In the genomic region with DNA sequence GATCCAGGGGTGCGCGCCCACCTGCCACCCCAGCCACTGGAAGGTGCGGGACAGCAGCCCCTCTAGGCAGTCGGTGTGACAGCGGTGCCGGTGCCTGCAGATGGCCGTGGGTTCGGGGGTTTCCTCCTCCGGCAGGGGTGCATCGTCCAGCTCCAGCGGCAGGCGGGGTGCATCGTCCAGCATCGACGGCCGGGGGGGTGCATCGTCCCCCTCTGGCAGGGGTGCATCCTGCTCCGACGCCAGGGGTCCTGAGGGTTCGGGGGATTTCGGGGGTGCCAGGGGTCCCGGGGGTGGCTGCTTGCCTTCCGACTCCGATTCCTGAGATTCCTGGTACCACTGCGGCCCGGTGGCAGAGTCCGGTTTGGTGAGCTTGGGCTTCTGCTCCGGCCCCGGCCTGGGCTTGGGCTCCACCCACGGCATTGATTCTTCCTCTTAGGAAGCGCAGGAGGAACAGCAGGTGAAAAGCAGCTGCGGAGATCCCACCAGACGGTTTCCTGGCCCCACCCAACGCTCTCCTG, we compare ENCODE assay signal across 1 cellular context.
TF ChIP-seq lines count a peak whose summit lies in the region.

No MANE protein-coding gene starts in this region.

TF ChIP-seq in GM23338, 12 proteins besides CTCF, POLR2A, EP300 and RAD21:
- TF ChIP-seq ZNF331 (CRISPR knock-in tag; IDR thresholded peaks at IDR 0.05; ENCODE audit: low read depth) (no peak), POLR2AphosphoS5 (IDR thresholded peaks at IDR 0.05; ENCODE audit: low read depth) (no peak), EZH2 (IDR thresholded peaks at IDR 0.05; ENCODE audit: low read depth, unreplicated experiment) (no peak), STAT1 (IDR thresholded peaks at IDR 0.05; ENCODE audit: unreplicated experiment) (no peak), CREB1 (CRISPR knock-in tag; IDR thresholded peaks at IDR 0.05; ENCODE audit: low read depth) (no peak), NANOG (IDR thresholded peaks at IDR 0.05; ENCODE audit: borderline replicate concordance) (no peak), ZNF114 (CRISPR knock-in tag; IDR thresholded peaks at IDR 0.05) (no peak), EZH2phosphoT487 (IDR thresholded peaks at IDR 0.05; ENCODE audit: unreplicated experiment) (no peak), JUNB (IDR thresholded peaks at IDR 0.05; ENCODE audit: unreplicated experiment) (no peak)
- TF ChIP-seq, protein P1, sequence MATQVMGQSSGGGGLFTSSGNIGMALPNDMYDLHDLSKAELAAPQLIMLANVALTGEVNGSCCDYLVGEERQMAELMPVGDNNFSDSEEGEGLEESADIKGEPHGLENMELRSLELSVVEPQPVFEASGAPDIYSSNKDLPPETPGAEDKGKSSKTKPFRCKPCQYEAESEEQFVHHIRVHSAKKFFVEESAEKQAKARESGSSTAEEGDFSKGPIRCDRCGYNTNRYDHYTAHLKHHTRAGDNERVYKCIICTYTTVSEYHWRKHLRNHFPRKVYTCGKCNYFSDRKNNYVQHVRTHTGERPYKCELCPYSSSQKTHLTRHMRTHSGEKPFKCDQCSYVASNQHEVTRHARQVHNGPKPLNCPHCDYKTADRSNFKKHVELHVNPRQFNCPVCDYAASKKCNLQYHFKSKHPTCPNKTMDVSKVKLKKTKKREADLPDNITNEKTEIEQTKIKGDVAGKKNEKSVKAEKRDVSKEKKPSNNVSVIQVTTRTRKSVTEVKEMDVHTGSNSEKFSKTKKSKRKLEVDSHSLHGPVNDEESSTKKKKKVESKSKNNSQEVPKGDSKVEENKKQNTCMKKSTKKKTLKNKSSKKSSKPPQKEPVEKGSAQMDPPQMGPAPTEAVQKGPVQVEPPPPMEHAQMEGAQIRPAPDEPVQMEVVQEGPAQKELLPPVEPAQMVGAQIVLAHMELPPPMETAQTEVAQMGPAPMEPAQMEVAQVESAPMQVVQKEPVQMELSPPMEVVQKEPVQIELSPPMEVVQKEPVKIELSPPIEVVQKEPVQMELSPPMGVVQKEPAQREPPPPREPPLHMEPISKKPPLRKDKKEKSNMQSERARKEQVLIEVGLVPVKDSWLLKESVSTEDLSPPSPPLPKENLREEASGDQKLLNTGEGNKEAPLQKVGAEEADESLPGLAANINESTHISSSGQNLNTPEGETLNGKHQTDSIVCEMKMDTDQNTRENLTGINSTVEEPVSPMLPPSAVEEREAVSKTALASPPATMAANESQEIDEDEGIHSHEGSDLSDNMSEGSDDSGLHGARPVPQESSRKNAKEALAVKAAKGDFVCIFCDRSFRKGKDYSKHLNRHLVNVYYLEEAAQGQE (IDR thresholded peaks at IDR 0.05; ENCODE audit: unreplicated experiment), result no peak
- TF ChIP-seq, protein P2, sequence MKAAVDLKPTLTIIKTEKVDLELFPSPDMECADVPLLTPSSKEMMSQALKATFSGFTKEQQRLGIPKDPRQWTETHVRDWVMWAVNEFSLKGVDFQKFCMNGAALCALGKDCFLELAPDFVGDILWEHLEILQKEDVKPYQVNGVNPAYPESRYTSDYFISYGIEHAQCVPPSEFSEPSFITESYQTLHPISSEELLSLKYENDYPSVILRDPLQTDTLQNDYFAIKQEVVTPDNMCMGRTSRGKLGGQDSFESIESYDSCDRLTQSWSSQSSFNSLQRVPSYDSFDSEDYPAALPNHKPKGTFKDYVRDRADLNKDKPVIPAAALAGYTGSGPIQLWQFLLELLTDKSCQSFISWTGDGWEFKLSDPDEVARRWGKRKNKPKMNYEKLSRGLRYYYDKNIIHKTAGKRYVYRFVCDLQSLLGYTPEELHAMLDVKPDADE (IDR thresholded peaks at IDR 0.05), result no peak
- TF ChIP-seq, protein P3, sequence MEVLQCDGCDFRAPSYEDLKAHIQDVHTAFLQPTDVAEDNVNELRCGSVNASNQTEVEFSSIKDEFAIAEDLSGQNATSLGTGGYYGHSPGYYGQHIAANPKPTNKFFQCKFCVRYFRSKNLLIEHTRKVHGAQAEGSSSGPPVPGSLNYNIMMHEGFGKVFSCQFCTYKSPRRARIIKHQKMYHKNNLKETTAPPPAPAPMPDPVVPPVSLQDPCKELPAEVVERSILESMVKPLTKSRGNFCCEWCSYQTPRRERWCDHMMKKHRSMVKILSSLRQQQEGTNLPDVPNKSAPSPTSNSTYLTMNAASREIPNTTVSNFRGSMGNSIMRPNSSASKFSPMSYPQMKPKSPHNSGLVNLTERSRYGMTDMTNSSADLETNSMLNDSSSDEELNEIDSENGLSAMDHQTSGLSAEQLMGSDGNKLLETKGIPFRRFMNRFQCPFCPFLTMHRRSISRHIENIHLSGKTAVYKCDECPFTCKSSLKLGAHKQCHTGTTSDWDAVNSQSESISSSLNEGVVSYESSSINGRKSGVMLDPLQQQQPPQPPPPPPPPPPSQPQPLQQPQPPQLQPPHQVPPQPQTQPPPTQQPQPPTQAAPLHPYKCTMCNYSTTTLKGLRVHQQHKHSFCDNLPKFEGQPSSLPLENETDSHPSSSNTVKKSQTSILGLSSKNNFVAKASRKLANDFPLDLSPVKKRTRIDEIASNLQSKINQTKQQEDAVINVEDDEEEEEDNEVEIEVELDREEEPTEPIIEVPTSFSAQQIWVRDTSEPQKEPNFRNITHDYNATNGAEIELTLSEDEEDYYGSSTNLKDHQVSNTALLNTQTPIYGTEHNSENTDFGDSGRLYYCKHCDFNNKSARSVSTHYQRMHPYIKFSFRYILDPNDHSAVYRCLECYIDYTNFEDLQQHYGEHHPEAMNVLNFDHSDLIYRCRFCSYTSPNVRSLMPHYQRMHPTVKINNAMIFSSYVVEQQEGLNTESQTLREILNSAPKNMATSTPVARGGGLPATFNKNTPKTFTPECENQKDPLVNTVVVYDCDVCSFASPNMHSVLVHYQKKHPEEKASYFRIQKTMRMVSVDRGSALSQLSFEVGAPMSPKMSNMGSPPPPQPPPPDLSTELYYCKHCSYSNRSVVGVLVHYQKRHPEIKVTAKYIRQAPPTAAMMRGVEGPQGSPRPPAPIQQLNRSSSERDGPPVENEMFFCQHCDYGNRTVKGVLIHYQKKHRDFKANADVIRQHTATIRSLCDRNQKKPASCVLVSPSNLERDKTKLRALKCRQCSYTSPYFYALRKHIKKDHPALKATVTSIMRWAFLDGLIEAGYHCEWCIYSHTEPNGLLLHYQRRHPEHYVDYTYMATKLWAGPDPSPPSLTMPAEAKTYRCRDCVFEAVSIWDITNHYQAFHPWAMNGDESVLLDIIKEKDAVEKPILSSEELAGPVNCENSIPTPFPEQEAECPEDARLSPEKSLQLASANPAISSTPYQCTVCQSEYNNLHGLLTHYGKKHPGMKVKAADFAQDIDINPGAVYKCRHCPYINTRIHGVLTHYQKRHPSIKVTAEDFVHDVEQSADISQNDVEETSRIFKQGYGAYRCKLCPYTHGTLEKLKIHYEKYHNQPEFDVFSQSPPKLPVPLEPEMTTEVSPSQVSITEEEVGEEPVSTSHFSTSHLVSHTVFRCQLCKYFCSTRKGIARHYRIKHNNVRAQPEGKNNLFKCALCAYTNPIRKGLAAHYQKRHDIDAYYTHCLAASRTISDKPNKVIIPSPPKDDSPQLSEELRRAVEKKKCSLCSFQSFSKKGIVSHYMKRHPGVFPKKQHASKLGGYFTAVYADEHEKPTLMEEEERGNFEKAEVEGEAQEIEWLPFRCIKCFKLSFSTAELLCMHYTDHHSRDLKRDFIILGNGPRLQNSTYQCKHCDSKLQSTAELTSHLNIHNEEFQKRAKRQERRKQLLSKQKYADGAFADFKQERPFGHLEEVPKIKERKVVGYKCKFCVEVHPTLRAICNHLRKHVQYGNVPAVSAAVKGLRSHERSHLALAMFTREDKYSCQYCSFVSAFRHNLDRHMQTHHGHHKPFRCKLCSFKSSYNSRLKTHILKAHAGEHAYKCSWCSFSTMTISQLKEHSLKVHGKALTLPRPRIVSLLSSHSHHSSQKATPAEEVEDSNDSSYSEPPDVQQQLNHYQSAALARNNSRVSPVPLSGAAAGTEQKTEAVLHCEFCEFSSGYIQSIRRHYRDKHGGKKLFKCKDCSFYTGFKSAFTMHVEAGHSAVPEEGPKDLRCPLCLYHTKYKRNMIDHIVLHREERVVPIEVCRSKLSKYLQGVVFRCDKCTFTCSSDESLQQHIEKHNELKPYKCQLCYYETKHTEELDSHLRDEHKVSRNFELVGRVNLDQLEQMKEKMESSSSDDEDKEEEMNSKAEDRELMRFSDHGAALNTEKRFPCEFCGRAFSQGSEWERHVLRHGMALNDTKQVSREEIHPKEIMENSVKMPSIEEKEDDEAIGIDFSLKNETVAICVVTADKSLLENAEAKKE (CRISPR knock-in tag; IDR thresholded peaks at IDR 0.05), result no peak
